ENCODE assay signal across 21 cellular contexts in genomic region chr4:153579410-153579809, GRCh38.
DNase-seq lines count a peak whose midpoint lies in the region; ATAC-seq lines count a peak whose summit lies in the region.
"Had no signal": no experiment of that assay in that cellular context is flagged by ENCODE, and none has a peak within 500 bp of the region (broad histone marks: within the 10 kb centered on the region; RNA-seq: fewer than 3 reads in every experiment).

No MANE protein-coding gene starts in this region.

- no peak for ATAC-seq in activated naive CD8-positive, alpha-beta T cell treated with anti-CD3 and anti-CD28 coated beads, Interleukin-2, amount 50 U/mL, for 24 hours
- no peak for ATAC-seq in central memory CD8-positive, alpha-beta T cell (replicated peaks; ENCODE audit: extremely low read depth, poor library complexity, severe bottlenecking)
- ATAC-seq in stimulated activated memory B cell treated with anti-CD40 and anti-IgM and Interleukin-4, amounts not matched to agents 10 μg/mL and 1 μg/mL and 100 μg/mL, for 72 hours, result no peak
- no peak for ATAC-seq in HG03280 (IDR thresholded peaks at IDR 0.05; ENCODE audit: unreplicated experiment)
- ATAC-seq: left lobe of liver, psoas muscle, SK-N-SH treated with all-trans-retinoic acid at 6 μM for 48 hours had no signal

- H3K36me3 Mint-ChIP-seq in activated naive CD8-positive, alpha-beta T cell, result peaks cover 8% of the 10 kb centered on the region
- H3K36me3 Mint-ChIP-seq in activated naive CD8-positive, alpha-beta T cell treated with anti-CD3 and anti-CD28 coated beads, Interleukin-2, amount 50 U/mL, for 24 hours (ENCODE audit: low read depth), result peaks cover 32% of the 10 kb centered on the region
- H3K36me3 Mint-ChIP-seq in IgD-negative memory B cell, result peaks cover 6% of the 10 kb centered on the region
- H3K36me3 Mint-ChIP-seq in central memory CD8-positive, alpha-beta T cell (ENCODE audit: insufficient read depth), result peaks cover 25% of the 10 kb centered on the region
- H3K36me3 Mint-ChIP-seq in stimulated activated memory B cell treated with anti-CD40 and anti-IgM and Interleukin-4, amounts not matched to agents 10 μg/mL and 1 μg/mL and 100 μg/mL, for 72 hours, result peaks cover 24% of the 10 kb centered on the region

- H3K9me3 Mint-ChIP-seq in activated naive CD8-positive, alpha-beta T cell (ENCODE audit: low read depth), result no peaks in the 10 kb centered on the region
- no peaks in the 10 kb centered on the region for H3K9me3 Mint-ChIP-seq in activated naive CD8-positive, alpha-beta T cell treated with anti-CD3 and anti-CD28 coated beads, Interleukin-2, amount 50 U/mL, for 24 hours
- no peaks in the 10 kb centered on the region for H3K9me3 Mint-ChIP-seq in IgD-negative memory B cell
- H3K9me3 Mint-ChIP-seq in central memory CD8-positive, alpha-beta T cell, result no peaks in the 10 kb centered on the region
- H3K9me3 Mint-ChIP-seq in stimulated activated memory B cell treated with anti-CD40 and anti-IgM and Interleukin-4, amounts not matched to agents 10 μg/mL and 1 μg/mL and 100 μg/mL, for 72 hours, result no peaks in the 10 kb centered on the region
- H3K9me3 Mint-ChIP-seq: activated CD4-positive, alpha-beta memory T cell treated with anti-CD3 and anti-CD28 coated beads for 36 hours; neural crest cell had no signal

- H3K27me3 Mint-ChIP-seq in activated naive CD8-positive, alpha-beta T cell, result no peaks in the 10 kb centered on the region
- H3K27me3 Mint-ChIP-seq in activated naive CD8-positive, alpha-beta T cell treated with anti-CD3 and anti-CD28 coated beads, Interleukin-2, amount 50 U/mL, for 24 hours, result no peaks in the 10 kb centered on the region
- no peaks in the 10 kb centered on the region for H3K27me3 Mint-ChIP-seq in IgD-negative memory B cell
- no peaks in the 10 kb centered on the region for H3K27me3 Mint-ChIP-seq in central memory CD8-positive, alpha-beta T cell
- H3K27me3 Mint-ChIP-seq in stimulated activated memory B cell treated with anti-CD40 and anti-IgM and Interleukin-4, amounts not matched to agents 10 μg/mL and 1 μg/mL and 100 μg/mL, for 72 hours, result no peaks in the 10 kb centered on the region
- H3K27me3 Mint-ChIP-seq: activated CD4-positive, alpha-beta memory T cell treated with anti-CD3 and anti-CD28 coated beads for 36 hours had no signal

- peak overlapping the region; percentile 79 for H3K27ac Mint-ChIP-seq in activated naive CD8-positive, alpha-beta T cell
- no peak overlapping the region for H3K27ac Mint-ChIP-seq in activated naive CD8-positive, alpha-beta T cell treated with anti-CD3 and anti-CD28 coated beads, Interleukin-2, amount 50 U/mL, for 24 hours
- peak overlapping the region; percentile 36 to 45 (median 40) for H3K27ac Mint-ChIP-seq in IgD-negative memory B cell
- H3K27ac Mint-ChIP-seq in central memory CD8-positive, alpha-beta T cell (ENCODE audit: low read depth), result peak overlapping the region; percentile 22
- H3K27ac Mint-ChIP-seq in stimulated activated memory B cell treated with anti-CD40 and anti-IgM and Interleukin-4, amounts not matched to agents 10 μg/mL and 1 μg/mL and 100 μg/mL, for 72 hours, result peak overlapping the region; percentile 53
- H3K27ac Mint-ChIP-seq: activated CD4-positive, alpha-beta memory T cell treated with anti-CD3 and anti-CD28 coated beads for 36 hours had no signal

- DNase-seq in activated naive CD8-positive, alpha-beta T cell treated with anti-CD3 and anti-CD28 coated beads, Interleukin-2, amount 50 U/mL, for 24 hours, result no peak
- no peak for DNase-seq in central memory CD8-positive, alpha-beta T cell (ENCODE audit: low spot score in 2 of 2)
- DNase-seq in iPS-NIHi7 (ENCODE audit: extremely low spot score), result no peak
- DNase-seq in DMS79 treated with DMSO at 0.1 percent for 48 hours (lab: John Stamatoyannopoulos, UW), result no peak
- DNase-seq: activated CD4-positive, alpha-beta memory T cell treated with anti-CD3 and anti-CD28 coated beads for 36 hours; activated CD4-positive, CD25-positive, alpha-beta regulatory T cell; activated naive CD4-positive, alpha-beta T cell; anterior cingulate cortex; BE2C; NCI-H2171 treated with DMSO at 0.1 percent for 48 hours; NCI-H524 treated with DMSO at 0.1 percent for 48 hours; psoas muscle; RPMI8226; T1000 had no signal

- H3K4me3 Mint-ChIP-seq in activated naive CD8-positive, alpha-beta T cell, result no peak overlapping the region
- H3K4me3 Mint-ChIP-seq in activated naive CD8-positive, alpha-beta T cell treated with anti-CD3 and anti-CD28 coated beads, Interleukin-2, amount 50 U/mL, for 24 hours, result no peak overlapping the region
- H3K4me3 Mint-ChIP-seq in IgD-negative memory B cell, result peak overlapping the region in 2 of 4 donors; percentile 23 to 24
- no peak overlapping the region for H3K4me3 Mint-ChIP-seq in central memory CD8-positive, alpha-beta T cell
- H3K4me3 Mint-ChIP-seq in stimulated activated memory B cell treated with anti-CD40 and anti-IgM and Interleukin-4, amounts not matched to agents 10 μg/mL and 1 μg/mL and 100 μg/mL, for 72 hours, result peak overlapping the region; percentile 7
- H3K4me3 Mint-ChIP-seq: activated CD4-positive, alpha-beta memory T cell treated with anti-CD3 and anti-CD28 coated beads for 36 hours; neural crest cell had no signal

- H3K4me1 Mint-ChIP-seq in activated naive CD8-positive, alpha-beta T cell (ENCODE audit: low read depth), result peaks cover 49% of the 10 kb centered on the region
- peaks cover 52% of the 10 kb centered on the region for H3K4me1 Mint-ChIP-seq in activated naive CD8-positive, alpha-beta T cell treated with anti-CD3 and anti-CD28 coated beads, Interleukin-2, amount 50 U/mL, for 24 hours
- H3K4me1 Mint-ChIP-seq in IgD-negative memory B cell, result peaks cover 44 to 55% (median 51%) of the 10 kb centered on the region in 3 donors
- peaks cover 19% of the 10 kb centered on the region for H3K4me1 Mint-ChIP-seq in central memory CD8-positive, alpha-beta T cell
- peaks cover 51% of the 10 kb centered on the region for H3K4me1 Mint-ChIP-seq in stimulated activated memory B cell treated with anti-CD40 and anti-IgM and Interleukin-4, amounts not matched to agents 10 μg/mL and 1 μg/mL and 100 μg/mL, for 72 hours
